ENCODE assay signal across 15 cellular contexts in genomic region chr17:79518330-79519151, GRCh38.
A peak's percentile ranks its signal among the peaks of the same experiment; 100 is the strongest.
DNase-seq lines count a peak whose midpoint lies in the region; ATAC-seq and TF ChIP-seq lines count a peak whose summit lies in the region.
"Had no signal": no experiment of that assay in that cellular context is flagged by ENCODE, and none has a peak within 500 bp of the region (broad histone marks: within the 10 kb centered on the region; RNA-seq: fewer than 3 reads in every experiment).

No MANE protein-coding gene starts in this region.

- H3K18ac ChIP-seq in neuronal stem cell (ENCODE audit: low read length), result peak overlapping the region; percentile 54

- ATAC-seq in activated naive CD4-positive, alpha-beta T cell treated with anti-CD3 and anti-CD28 coated beads, Interleukin-2, amount 50 U/mL, for 72 hours, result no peak
- no peak for ATAC-seq in GM21515 (IDR thresholded peaks at IDR 0.05; ENCODE audit: unreplicated experiment)

- H2BK5ac ChIP-seq in neuronal stem cell (ENCODE audit: low read length), result no peak overlapping the region

- H3K4me1 ChIP-seq in BLaER1 (peaks cover 54% of the 10 kb centered on the region), endodermal cell (ENCODE audit: control insufficient read depth, insufficient read depth, low read length) (no peaks in the 10 kb centered on the region), neuronal stem cell (ENCODE audit: control insufficient read depth in 2 of 2, insufficient read depth in 1 of 2, low read depth in 1 of 2, low read length in 2 of 2) (peaks cover 0 to 15% of the 10 kb centered on the region in 2 donors)

- H3K4me3 ChIP-seq in BLaER1 (no peak overlapping the region), WERI-Rb-1 (ENCODE audit: low read depth, low read length) (no peak overlapping the region), endodermal cell (ENCODE audit: low read length) (no peak overlapping the region), neuronal stem cell (ENCODE audit: low read length in 2 of 2) (no peak overlapping the region)

- no peak overlapping the region for H2AFZ ChIP-seq in neuronal stem cell (ENCODE audit: low read length)

- H4K20me1 ChIP-seq in BLaER1, result no peaks in the 10 kb centered on the region

- H3K9me3 ChIP-seq in BLaER1 (peaks cover 4% of the 10 kb centered on the region), WERI-Rb-1 (ENCODE audit: severe bottlenecking) (peaks cover 7% of the 10 kb centered on the region), endodermal cell (ENCODE audit: control insufficient read depth, low read length) (no peaks in the 10 kb centered on the region), neuronal stem cell (replicated peaks in 1 of 2; ENCODE audit: control insufficient read depth in 2 of 2, insufficient read depth in 1 of 2, low read depth in 1 of 2, low read length in 2 of 2) (no peaks in the 10 kb centered on the region)

- no peak overlapping the region for H2BK15ac ChIP-seq in neuronal stem cell (ENCODE audit: low read length)

- H3K14ac ChIP-seq in neuronal stem cell (ENCODE audit: low read length), result no peak overlapping the region

- H3K27ac ChIP-seq in BLaER1 (no peak overlapping the region), WERI-Rb-1 (peak overlapping the region; percentile 4), endodermal cell (ENCODE audit: low read depth, low read length) (peak overlapping the region; percentile 55), neuronal stem cell (replicated peaks; ENCODE audit: low read length) (no peak overlapping the region)
- H3K27ac ChIP-seq: C4-2B, HL-60 had no signal

- peak overlapping the region; percentile 42 for H2AK5ac ChIP-seq in neuronal stem cell (ENCODE audit: low read depth, low read length)

- no peak overlapping the region for H2BK12ac ChIP-seq in neuronal stem cell (ENCODE audit: low read length)

- H3K27ac Mint-ChIP-seq in endodermal cell, result no peak overlapping the region
- no peak overlapping the region for H3K27ac Mint-ChIP-seq in activated naive CD4-positive, alpha-beta T cell treated with anti-CD3 and anti-CD28 coated beads, Interleukin-2, amount 50 U/mL, for 72 hours
- H3K27ac Mint-ChIP-seq: CD4-positive, alpha-beta memory T cell had no signal

- H2BK120ac ChIP-seq in neuronal stem cell (ENCODE audit: low read depth, low read length), result peak overlapping the region; percentile 32

- no peak overlapping the region for H4K91ac ChIP-seq in neuronal stem cell (ENCODE audit: low read depth, low read length, poor library complexity)

- peak overlapping the region; percentile 76 for H3K4me2 ChIP-seq in BLaER1
- H3K4me2 ChIP-seq in neuronal stem cell (ENCODE audit: insufficient read depth, low read length, poor library complexity, severe bottlenecking), result no peak overlapping the region

- 89% methylated on average over 31 to 34 of the region's 34 CpGs for WGBS in endodermal cell (ENCODE audit: insufficient coverage in 1 of 2, insufficient read length in 1 of 2), 2 experiments
- WGBS in neuronal stem cell (ENCODE audit: extremely low coverage in 2 of 2, insufficient read length in 2 of 2, insufficient replicate concordance in 1 of 2), 2 donors, result no CpG with 5 or more reads among the region's 34 CpGs

- H3K79me1 ChIP-seq in neuronal stem cell (ENCODE audit: low read depth, low read length), result no peaks in the 10 kb centered on the region

- no peak overlapping the region for H4K8ac ChIP-seq in neuronal stem cell (ENCODE audit: low read depth, low read length)

- no peak overlapping the region for H3K4ac ChIP-seq in neuronal stem cell (ENCODE audit: low read length)

- H3K36me3 Mint-ChIP-seq in endodermal cell (ENCODE audit: low read depth), result no peaks in the 10 kb centered on the region
- no peaks in the 10 kb centered on the region for H3K36me3 Mint-ChIP-seq in activated naive CD4-positive, alpha-beta T cell treated with anti-CD3 and anti-CD28 coated beads, Interleukin-2, amount 50 U/mL, for 72 hours
- H3K36me3 Mint-ChIP-seq: CD4-positive, alpha-beta memory T cell had no signal

- H3K4me1 Mint-ChIP-seq in endodermal cell, result no peaks in the 10 kb centered on the region
- H3K4me1 Mint-ChIP-seq: CD4-positive, alpha-beta memory T cell had no signal

- no peaks in the 10 kb centered on the region for H3K36me3 ChIP-seq in BLaER1
- peaks cover 3% of the 10 kb centered on the region; the same call in 1 of the 2 replicates for H3K36me3 ChIP-seq in WERI-Rb-1
- H3K36me3 ChIP-seq in endodermal cell (ENCODE audit: control insufficient read depth, insufficient read depth, low read length), result no peaks in the 10 kb centered on the region
- no peaks in the 10 kb centered on the region for H3K36me3 ChIP-seq in neuronal stem cell (replicated peaks in 1 of 2; ENCODE audit: control insufficient read depth in 2 of 2, insufficient read depth in 2 of 2, low read length in 2 of 2)

- TF ChIP-seq CTCF in WERI-Rb-1 (IDR thresholded peaks at IDR 0.05; ENCODE audit: low read depth, low read length) (no peak), endodermal cell (conservative IDR thresholded peaks at IDR 0.05) (no peak)

- no peak overlapping the region for H3K4me3 Mint-ChIP-seq in endodermal cell
- H3K4me3 Mint-ChIP-seq: CD4-positive, alpha-beta memory T cell; H9 had no signal

- no peaks in the 10 kb centered on the region for H3K9me3 Mint-ChIP-seq in endodermal cell
- H3K9me3 Mint-ChIP-seq in activated naive CD4-positive, alpha-beta T cell treated with anti-CD3 and anti-CD28 coated beads, Interleukin-2, amount 50 U/mL, for 72 hours, result no peaks in the 10 kb centered on the region
- H3K9me3 Mint-ChIP-seq: CD4-positive, alpha-beta memory T cell; H9 had no signal

- H3K9ac ChIP-seq in BLaER1 (peak overlapping the region; percentile 28; the same call in 1 of the 2 replicates), endodermal cell (ENCODE audit: extremely low read depth, low read length, poor library complexity, severe bottlenecking) (no peak overlapping the region), neuronal stem cell (ENCODE audit: low read depth, low read length, poor library complexity) (no peak overlapping the region)

- H3K27me3 Mint-ChIP-seq in endodermal cell (ENCODE audit: insufficient read depth), result no peaks in the 10 kb centered on the region

- no peak overlapping the region for H3K23ac ChIP-seq in neuronal stem cell (ENCODE audit: low read depth, low read length, poor library complexity)

- H3K27me3 ChIP-seq in BLaER1 (peaks cover 12% of the 10 kb centered on the region), WERI-Rb-1 (ENCODE audit: insufficient read depth, low read depth, severe bottlenecking) (no peaks in the 10 kb centered on the region), endodermal cell (ENCODE audit: control insufficient read depth, insufficient read depth, low read length, poor library complexity, severe bottlenecking) (no peaks in the 10 kb centered on the region), neuronal stem cell (ENCODE audit: control insufficient read depth in 3 of 3, insufficient read depth in 3 of 3, low read depth in 1 of 3, low read length in 3 of 3) (peaks cover 0 to 43% (median 3%) of the 10 kb centered on the region in 3 experiments)

- DNase-seq in WERI-Rb-1 (peak; percentile 74), endodermal cell (no peak), neuronal stem cell (ENCODE audit: low spot score) (no peak), EL (no peak)
- no peak for DNase-seq in activated naive CD4-positive, alpha-beta T cell treated with anti-CD3 and anti-CD28 coated beads, Interleukin-2, amount 50 U/mL, for 72 hours (ENCODE audit: low spot score in 2 of 2)
- DNase-seq: ACHN; CD4-positive, alpha-beta memory T cell; DMS79; GDM1; GOT3; H9 had no signal

Comparison
In these comparisons a context has a peak if more than half of its experiments do, and no peak if none do; other contexts are left out.
1. H3K27ac ChIP-seq: peak in WERI-Rb-1 (single experiment) and endodermal cell (single experiment); none in BLaER1 (single experiment) and neuronal stem cell (single experiment).